In genomic region chr7:156523447-156524048, GRCh38 we compare ENCODE assay signal across 21 cellular contexts.
"Had no signal": no experiment of that assay in that cellular context is flagged by ENCODE, and none has a peak within 500 bp of the region (broad histone marks: within the 10 kb centered on the region; RNA-seq: fewer than 3 reads in every experiment).

No MANE protein-coding gene starts in this region.

- DNase-seq: KBM-7, MG63, NCI-H1092, NCI-H1105 treated with DMSO at 0.1 percent for 48 hours, NCI-H1417 treated with DMSO at 0.1 percent for 48 hours, NCI-H146, NCI-H1694 treated with DMSO at 0.1 percent for 48 hours, NCI-H1930, NCI-H2081, NCI-H2107, NCI-H2227 treated with DMSO at 0.1 percent for 48 hours, NCI-H524 treated with DMSO at 0.1 percent for 48 hours, NCI-H69, NCI-H774, PC-3, SHP77, SK-N-SH had no signal

- H3K27me3 ChIP-seq: MG63 had no signal

- H3K9me3 ChIP-seq: MG63, SK-N-SH had no signal

- H3K9ac ChIP-seq: SK-N-SH had no signal

- H3K27ac Mint-ChIP-seq: IgD-negative memory B cell had no signal

- H3K36me3 Mint-ChIP-seq: IgD-negative memory B cell had no signal

- H3K4me1 Mint-ChIP-seq: IgD-negative memory B cell had no signal

- H3K4me3 Mint-ChIP-seq: IgD-negative memory B cell had no signal

- H3K27ac ChIP-seq: HL-60, RWPE1 had no signal

- H3K4me3 ChIP-seq: MG63 had no signal

- H3K36me3 ChIP-seq: MG63 had no signal

- H3K4me2 ChIP-seq: SK-N-SH had no signal

- ATAC-seq: Panc1, PC-3 had no signal
